In the genomic region with DNA sequence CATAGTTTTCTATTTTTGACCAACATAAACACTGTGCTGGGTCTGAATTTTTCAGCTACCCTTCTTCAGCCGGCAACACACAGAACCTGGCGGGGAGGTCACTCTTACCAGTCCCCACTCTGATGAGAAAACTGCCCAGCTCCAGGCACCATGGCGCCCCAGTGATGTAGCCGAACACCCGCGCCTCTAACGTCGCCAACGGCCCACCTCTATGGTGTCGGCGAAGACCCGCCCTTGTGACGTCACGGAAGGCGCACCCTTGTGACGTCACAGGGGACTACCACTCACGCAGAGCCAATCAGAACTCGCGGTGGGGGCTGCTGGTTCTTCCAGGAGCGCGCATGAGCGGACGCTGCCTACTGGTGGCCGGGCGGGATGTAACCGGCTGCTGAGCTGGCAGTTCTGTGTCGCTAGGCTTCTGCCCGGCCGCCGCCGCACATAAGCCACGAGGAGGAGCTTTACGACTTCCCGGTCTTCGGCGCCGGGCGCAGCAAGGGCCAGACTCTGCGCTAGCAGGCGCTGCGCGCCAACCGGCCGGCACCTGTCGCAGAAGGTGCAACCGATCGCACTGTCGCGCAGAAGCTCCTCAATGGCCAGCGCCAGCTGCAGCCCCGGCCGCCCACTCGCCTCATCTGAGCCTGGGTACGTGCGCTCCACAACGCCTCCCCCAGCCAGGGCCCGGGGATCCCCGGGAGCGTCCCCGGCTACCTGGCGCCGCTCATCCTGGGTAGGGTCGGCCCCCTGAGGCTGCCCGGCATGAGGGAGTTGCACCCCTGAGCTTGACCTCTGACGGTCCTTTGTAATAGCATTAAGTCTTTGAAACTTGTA, we compare ENCODE assay signal across 8 cellular contexts.
A peak's percentile ranks its signal among the peaks of the same experiment; 100 is the strongest.
DNase-seq lines count a peak whose midpoint lies in the region; ATAC-seq, FAIRE-seq and TF ChIP-seq lines count a peak whose summit lies in the region.
"Not testable (repeated sequence)": the region's sequence is repeated elsewhere in the genome, so short reads cannot be mapped to it uniquely, and the experiment has no call there.

No MANE protein-coding gene starts in this region.

- not testable (repeated sequence) for H3K9me1 ChIP-seq in K562 (ENCODE audit: control insufficient read depth, insufficient read depth, low read length)

- POLR2A ChIA-PET in K562 (lab: Yijun Ruan, JAX): interaction anchor here (0.8 to 1.7 kb wide), 4 partner anchors 128 to 238 kb away, joined by 3 to 6 read pairs (median 4); no protein-coding TSS in a partner anchor

- H3K27me3 ChIP-seq in K562 (ENCODE audit: control insufficient read depth in 2 of 2, insufficient read depth in 2 of 2, low read length in 2 of 2); heart left ventricle: not testable (repeated sequence)

- H3K4me2 ChIP-seq in K562 (ENCODE audit: insufficient read depth, low read length): peak overlapping the region; percentile 85

- H3K4me3 Mint-ChIP-seq in stimulated activated naive B cell treated with anti-CD40 and anti-IgM and Interleukin-4, amounts not matched to agents 10 μg/mL and 1 μg/mL and 100 μg/mL, for 72 hours: peak overlapping the region; percentile 95 to 96

- ATAC-seq in GM21447 (IDR thresholded peaks at IDR 0.05; ENCODE audit: unreplicated experiment): peak; percentile 99
- peak; percentile 99 for ATAC-seq in HG03565 (IDR thresholded peaks at IDR 0.05; ENCODE audit: unreplicated experiment)
- ATAC-seq in K562: peak; percentile 100
- peak; percentile 100 for ATAC-seq in heart left ventricle
- ATAC-seq in omental fat pad (ENCODE audit: low FRiP score): peak; percentile 100
- peak; percentile 98 to 99 for ATAC-seq in stimulated activated naive B cell treated with anti-CD40 and anti-IgM and Interleukin-4, amounts not matched to agents 10 μg/mL and 1 μg/mL and 100 μg/mL, for 72 hours (replicated peaks)

- TF ChIP-seq POLR2A in K562 (conservative IDR thresholded peaks at IDR 0.05) (peak; percentile 98), heart left ventricle (IDR thresholded peaks at IDR 0.05) (peak; percentile 30 to 87)

- H3K9me3 ChIP-seq in K562 (replicated peaks; ENCODE audit: control insufficient read depth, insufficient read depth, low read depth, low read length); heart left ventricle: not testable (repeated sequence)

- 0% methylated on average over 52 of the region's 65 CpGs for WGBS in K562 (ENCODE audit: insufficient coverage, low coverage, missing lambda C conversion rate)
- WGBS in heart left ventricle, 4 donors: 0 to 2% (median 0%) methylated on average over 28 to 65 of the region's 65 CpGs

- H3K9me3 Mint-ChIP-seq in stimulated activated naive B cell treated with anti-CD40 and anti-IgM and Interleukin-4, amounts not matched to agents 10 μg/mL and 1 μg/mL and 100 μg/mL, for 72 hours: not testable (repeated sequence)

- not testable (repeated sequence) for H4K20me1 ChIP-seq in K562 (replicated peaks; ENCODE audit: control insufficient read depth, insufficient read depth, low read length)

- peaks cover 20% of the 10 kb centered on the region for H3K79me2 ChIP-seq in K562 (ENCODE audit: control insufficient read depth, insufficient read depth, low read length)

- peak overlapping the region; percentile 94 for H3K9ac ChIP-seq in K562 (ENCODE audit: insufficient read depth in 1 of 2, low read depth in 2 of 2, low read length in 2 of 2)

- not testable (repeated sequence) for BruUV-seq in K562 (replicated peaks; lab: Mats Ljungman, UMichigan)

- peak overlapping the region; percentile 97 for H2AFZ ChIP-seq in K562 (ENCODE audit: low read depth, low read length)

- TF ChIP-seq CTCF in VCaP (conservative IDR thresholded peaks at IDR 0.05) (peak; percentile 75), K562 (IDR thresholded peaks at IDR 0.05 in 2 of 3, conservative IDR thresholded peaks at IDR 0.05 in 1 of 3; ENCODE audit: insufficient read depth in 2 of 3, low read depth in 1 of 3, low read length in 3 of 3) (peak; percentile 63 to 88 (median 77)), heart left ventricle (IDR thresholded peaks at IDR 0.05) (peak; percentile 31 to 85 (median 50))
- not testable (repeated sequence) for TF ChIP-seq CTCF in omental fat pad (IDR thresholded peaks at IDR 0.05)

- in situ Hi-C loops in K562 (cut with MboI): loop anchor here (5.0 kb wide), 1 partner anchor 44 kb away; no protein-coding TSS in a partner anchor

- TF ChIP-seq RAD21 in K562 (CRISPR knock-in tag; conservative IDR thresholded peaks at IDR 0.05 in 1 of 2, IDR thresholded peaks at IDR 0.05 in 1 of 2): peak; percentile 83 to 88

- H3K4me1 Mint-ChIP-seq in stimulated activated naive B cell treated with anti-CD40 and anti-IgM and Interleukin-4, amounts not matched to agents 10 μg/mL and 1 μg/mL and 100 μg/mL, for 72 hours: not testable (repeated sequence)

- peak overlapping the region; percentile 87 for H3K27ac ChIP-seq in VCaP
- peak overlapping the region; percentile 94 for H3K27ac ChIP-seq in K562 (ENCODE audit: extremely low read depth, low read depth, low read length)
- H3K27ac ChIP-seq in heart left ventricle: peak overlapping the region; percentile 61 to 94 (median 86)

- TF ChIP-seq EP300 in K562 (IDR thresholded peaks at IDR 0.05; ENCODE audit: low read length): peak; percentile 49

- FAIRE-seq in K562 (lab: Jason Lieb, UNC): peak; percentile 90

- not testable (repeated sequence) for H3K36me3 ChIP-seq in K562 (ENCODE audit: control insufficient read depth, insufficient read depth, low read length); heart left ventricle

- intact Hi-C loops in K562 (cut with micrococcal nuclease): loop anchor here (10.0 kb wide), 1 partner anchor 66 kb away; no protein-coding TSS in a partner anchor
- intact Hi-C loops in heart left ventricle (cut with DNase I): not testable (repeated sequence)

- H3K4me3 ChIP-seq in K562: peak overlapping the region; percentile 74
- H3K4me3 ChIP-seq in heart left ventricle: peak overlapping the region; percentile 57 to 80 (median 68)

- CTCF ChIA-PET in K562 (lab: Yijun Ruan, JAX; ENCODE audit: low intra/inter-chr PET ratio): not testable (repeated sequence)

- peak overlapping the region; percentile 100 for H3K27ac Mint-ChIP-seq in stimulated activated naive B cell treated with anti-CD40 and anti-IgM and Interleukin-4, amounts not matched to agents 10 μg/mL and 1 μg/mL and 100 μg/mL, for 72 hours

- H3K36me3 Mint-ChIP-seq in stimulated activated naive B cell treated with anti-CD40 and anti-IgM and Interleukin-4, amounts not matched to agents 10 μg/mL and 1 μg/mL and 100 μg/mL, for 72 hours: not testable (repeated sequence)

- peak; percentile 99 for DNase-seq in EL
- peak; percentile 99 to 100 (median 100) for DNase-seq in K562 (ENCODE audit: extremely low read depth in 1 of 4, low spot score in 3 of 4)
- peak; percentile 99 to 100 (median 99) for DNase-seq in heart left ventricle
- peak; percentile 96 for DNase-seq in omental fat pad (ENCODE audit: low spot score)
- DNase-seq in stimulated activated naive B cell treated with anti-CD40 and anti-IgM and Interleukin-4, amounts not matched to agents 10 μg/mL and 1 μg/mL and 100 μg/mL, for 72 hours: peak; percentile 99

- not testable (repeated sequence) for H3K27me3 Mint-ChIP-seq in stimulated activated naive B cell treated with anti-CD40 and anti-IgM and Interleukin-4, amounts not matched to agents 10 μg/mL and 1 μg/mL and 100 μg/mL, for 72 hours

- H3K4me1 ChIP-seq in K562 (replicated peaks in 1 of 2; ENCODE audit: control insufficient read depth in 2 of 2, insufficient read depth in 2 of 2, low read length in 2 of 2): not testable (repeated sequence)
- H3K4me1 ChIP-seq in heart left ventricle: peaks cover 0 to 14% (median 5%) of the 10 kb centered on the region in 12 donors

TF ChIP-seq in K562, 482 proteins besides CTCF, POLR2A, EP300 and RAD21 (continues in another document):
- TF ChIP-seq ZNF592 (IDR thresholded peaks at IDR 0.05) (0 out of 2 replicates have a peak, but pooled peaks have one; percentile 32), GTF2F1 (IDR thresholded peaks at IDR 0.05; ENCODE audit: low read depth, low read length) (0 out of 2 replicates have a peak, but pooled peaks have one; percentile 23)
- TF ChIP-seq, protein P1, sequence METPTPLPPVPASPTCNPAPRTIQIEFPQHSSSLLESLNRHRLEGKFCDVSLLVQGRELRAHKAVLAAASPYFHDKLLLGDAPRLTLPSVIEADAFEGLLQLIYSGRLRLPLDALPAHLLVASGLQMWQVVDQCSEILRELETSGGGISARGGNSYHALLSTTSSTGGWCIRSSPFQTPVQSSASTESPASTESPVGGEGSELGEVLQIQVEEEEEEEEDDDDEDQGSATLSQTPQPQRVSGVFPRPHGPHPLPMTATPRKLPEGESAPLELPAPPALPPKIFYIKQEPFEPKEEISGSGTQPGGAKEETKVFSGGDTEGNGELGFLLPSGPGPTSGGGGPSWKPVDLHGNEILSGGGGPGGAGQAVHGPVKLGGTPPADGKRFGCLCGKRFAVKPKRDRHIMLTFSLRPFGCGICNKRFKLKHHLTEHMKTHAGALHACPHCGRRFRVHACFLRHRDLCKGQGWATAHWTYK (CRISPR knock-in tag; IDR thresholded peaks at IDR 0.05): peak; percentile 87; the same call in 1 of the 2 replicates

Comparison
In these comparisons a context has a peak if more than half of its experiments do, and no peak if none do; other contexts are left out.
1. Peak in every context shown above with its lines: DNase-seq, ATAC-seq, H3K4me3 ChIP-seq and H3K27ac ChIP-seq.